Comparison of ENCODE assay signal across 8 cellular contexts in genomic region chr11:65505434-65506315, GRCh38. TPM values are rescaled to one million over a fixed set of nuclear protein-coding genes. Genes with fewer than 3 reads are reported as not detected.
DNase-seq lines count a peak whose midpoint lies in the region; ATAC-seq lines count a peak whose summit lies in the region.

No MANE protein-coding gene starts in this region.

- H3K9me3 Mint-ChIP-seq in T-cell, result no peaks in the 10 kb centered on the region

- no peak for DNase-seq in H7
- no peak for DNase-seq in T-cell
- peak; percentile 18 for DNase-seq in left cardiac atrium
- no peak for DNase-seq in NK-92 (lab: John Stamatoyannopoulos, UW; ENCODE audit: unreplicated experiment)
- no peak for DNase-seq in AML-193 (lab: John Stamatoyannopoulos, UW)

- peaks cover 50% of the 10 kb centered on the region for H3K36me3 ChIP-seq in H7 (replicated peaks; ENCODE audit: control insufficient read depth, insufficient read depth, low read length)

- intact Hi-C loops in left cardiac atrium (cut with DNase I), result loop anchor here in 1 of 2 donors (2.0 to 5.0 kb wide), 2 partner anchors 79 to 88 kb away; no protein-coding TSS in a partner anchor

- H3K27me3 ChIP-seq in H7 (ENCODE audit: control insufficient read depth, insufficient read depth, low read length), result no peaks in the 10 kb centered on the region

- peaks cover 32% of the 10 kb centered on the region for H3K36me3 Mint-ChIP-seq in T-cell

- POLR2A ChIA-PET in T-cell (lab: Charles Lee), result interaction anchor here (0.5 to 5.1 kb wide), 31 partner anchors 7 to 1511 kb away, joined by 3 to 96 read pairs (median 4); partner anchors contain the start of genes DPF2 (in 1 of the 2) and MALAT1 (in 1 of the 2)

- H3K4me3 Mint-ChIP-seq in T-cell, result no peak overlapping the region

- H3K4me3 ChIP-seq in H7 (ENCODE audit: insufficient read depth, low read depth, low read length) (peak overlapping the region; percentile 79), skin epidermis (peak overlapping the region; percentile 55 to 84 (median 63))

- peak overlapping the region in 19 of 21 experiments; percentile 0 to 100 (median 76) for H3K27ac ChIP-seq in skin epidermis

- H3K27me3 Mint-ChIP-seq in T-cell, result no peaks in the 10 kb centered on the region

- CTCF ChIA-PET in T-cell (lab: Charles Lee), result interaction anchor here (0.5 to 6.2 kb wide), 10 partner anchors 7 to 90 kb away, joined by 3 to 56 read pairs (median 4); partner anchors contain the start of gene MALAT1 (in 1 of the 2)

- H3K4me1 Mint-ChIP-seq in T-cell, result peaks cover 48 to 69% (median 51%) of the 10 kb centered on the region in 3 donors

- no peak for ATAC-seq in T-cell (replicated peaks in 1 of 4)
- ATAC-seq in left cardiac atrium, result no peak
- ATAC-seq in HG03432 (IDR thresholded peaks at IDR 0.05; ENCODE audit: unreplicated experiment), result no peak
- ATAC-seq in HG03565 (IDR thresholded peaks at IDR 0.05; ENCODE audit: unreplicated experiment), result no peak

- peak overlapping the region; percentile 53 to 87 for H3K27ac Mint-ChIP-seq in T-cell

RNA-seq across cellular contexts. Expression of gene MALAT1, which starts 6.8 kb away (rescaled TPM):
- total RNA-seq in H7 (2014; rRNA removed; shearing (Covaris generic)), result 456 and 1,088 TPM in 2 replicates
- total RNA-seq in T-cell (over 10,000 TPM; 21,382 to 33,585 (median 22,045) TPM), left cardiac atrium (1,000 to 10,000 TPM; 4,098 to 7,342 TPM)

RNA-seq across cellular contexts. Expression of gene SCYL1, which starts 19.2 kb away (rescaled TPM):
- total RNA-seq in H7 (2014; rRNA removed; shearing (Covaris generic)), result 70.0 and 72.3 TPM in 2 replicates
- 10 to 100 TPM; 66.4 to 96.8 (median 76.8) TPM for total RNA-seq in T-cell
- total RNA-seq in left cardiac atrium, result 10 to 100 TPM; 51.5 to 67.3 TPM

RNA-seq across cellular contexts. Expression of gene LTBP3, which starts 52.5 kb away (rescaled TPM):
- total RNA-seq in H7 (2014; rRNA removed; shearing (Covaris generic)), result 3.9 and 5.7 TPM in 2 replicates
- total RNA-seq in T-cell, result 100 to 1,000 TPM; 200 to 364 (median 284) TPM
- total RNA-seq in left cardiac atrium, result 10 to 100 TPM; 85.6 to 96.2 TPM

Comparison
In these comparisons a context has a peak if more than half of its experiments do, and no peak if none do; other contexts are left out.
1. RNA of gene LTBP3, which starts 52.5 kb away (total RNA-seq): 200 to 364 TPM in T-cell and 85.6 to 96.2 TPM in left cardiac atrium; 3.9 to 5.7 TPM in H7; every median in the first group is over 10 times any median in the second.